20 cellular contexts compared by ENCODE assay signal in the genomic region with DNA sequence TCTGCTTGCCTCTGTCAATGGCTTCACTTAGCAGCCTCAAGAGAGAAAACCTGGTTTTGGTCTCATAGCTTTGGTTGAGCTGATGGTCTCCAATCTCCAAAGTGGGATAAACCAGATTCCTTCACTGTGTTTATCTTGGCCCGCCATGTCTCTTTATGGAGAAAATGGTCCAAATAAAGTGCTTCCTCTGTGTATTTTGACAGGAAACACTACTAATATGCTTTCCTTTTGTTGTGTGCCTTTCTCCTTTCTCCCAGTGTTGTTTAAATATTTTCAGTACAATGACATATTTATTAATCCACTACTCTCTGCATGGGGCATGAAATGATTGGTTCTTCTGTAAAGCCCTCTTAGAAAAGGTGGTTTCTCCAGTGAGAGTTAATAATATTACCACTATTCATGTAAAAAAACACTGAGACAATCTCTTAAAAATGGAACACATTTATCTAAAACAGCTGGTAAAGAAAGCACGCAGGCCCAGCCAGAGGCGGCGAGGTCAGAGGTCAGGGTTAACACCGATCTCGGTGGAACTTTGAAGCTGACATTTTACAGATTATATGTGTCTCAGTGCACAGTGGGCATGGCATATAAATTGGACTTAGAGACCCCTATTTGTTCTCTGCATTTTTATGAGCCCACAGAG. TPM values are rescaled to one million over a fixed set of nuclear protein-coding genes. Genes with fewer than 3 reads are reported as not detected.
DNase-seq lines count a peak whose midpoint lies in the region; ATAC-seq and TF ChIP-seq lines count a peak whose summit lies in the region.
"Had no signal": no experiment of that assay in that cellular context is flagged by ENCODE, and none has a peak within 500 bp of the region (broad histone marks: within the 10 kb centered on the region; RNA-seq: fewer than 3 reads in every experiment).

No MANE protein-coding gene starts in this region.

- DNase-seq in SK-N-SH (no peak), foreskin fibroblast (peak; percentile 26 to 60), osteocyte (ENCODE audit: extremely low spot score, unreplicated experiment) (no peak), WERI-Rb-1 (no peak)
- DNase-seq: GM23248, KG1, MV-4-11, NCI-H1694 treated with DMSO at 0.1 percent for 48 hours, NCI-H748 treated with DMSO at 0.1 percent for 48 hours, OCI-M1, SHP77 had no signal

- H3K27me3 ChIP-seq in SK-N-SH (ENCODE audit: insufficient read depth) (no peaks in the 10 kb centered on the region), WERI-Rb-1 (ENCODE audit: insufficient read depth, low read depth, severe bottlenecking) (no peaks in the 10 kb centered on the region)

- H3K9ac ChIP-seq in SK-N-SH = no peak overlapping the region
- H3K9ac ChIP-seq: GM23248 had no signal

- no peak for TF ChIP-seq CTCF in SK-N-SH (IDR thresholded peaks at IDR 0.05)
- no peak for TF ChIP-seq CTCF in foreskin fibroblast (IDR thresholded peaks at IDR 0.05; ENCODE audit: low read depth, low read length)
- no peak for TF ChIP-seq CTCF in osteocyte (IDR thresholded peaks at IDR 0.05)
- no peak for TF ChIP-seq CTCF in WERI-Rb-1 (IDR thresholded peaks at IDR 0.05; ENCODE audit: low read depth, low read length)

- ATAC-seq in SK-N-SH treated with all-trans-retinoic acid at 6 μM for 48 hours (no peak), HG03378 (IDR thresholded peaks at IDR 0.05; ENCODE audit: unreplicated experiment) (no peak), GM18867 (IDR thresholded peaks at IDR 0.05; ENCODE audit: unreplicated experiment) (no peak), GM21619 (IDR thresholded peaks at IDR 0.05; ENCODE audit: unreplicated experiment) (no peak)

- no peak for TF ChIP-seq RAD21 in SK-N-SH (IDR thresholded peaks at IDR 0.05; ENCODE audit: low read length)

- no peaks in the 10 kb centered on the region for H3K9me3 ChIP-seq in SK-N-SH
- no peaks in the 10 kb centered on the region for H3K9me3 ChIP-seq in WERI-Rb-1 (ENCODE audit: severe bottlenecking)
- H3K9me3 ChIP-seq: HAP-1 had no signal

- peaks cover 72% of the 10 kb centered on the region for H3F3A ChIP-seq in SK-N-SH (replicated peaks; ENCODE audit: insufficient read depth)

- POLR2A ChIA-PET in SK-N-SH (lab: Yijun Ruan, JAX) = no interaction called here

- no peak overlapping the region for H3K4me3 ChIP-seq in SK-N-SH (ENCODE audit: low read depth in 2 of 2, low read length in 1 of 2)
- H3K4me3 ChIP-seq in foreskin fibroblast (ENCODE audit: low read depth in 1 of 2, low read length in 2 of 2) = no peak overlapping the region
- H3K4me3 ChIP-seq in WERI-Rb-1 (ENCODE audit: low read depth, low read length) = no peak overlapping the region
- H3K4me3 ChIP-seq: GM23248, HAP-1 had no signal

- peak overlapping the region; percentile 41 for H3K27ac Mint-ChIP-seq in osteocyte (ENCODE audit: unreplicated experiment)
- H3K27ac Mint-ChIP-seq: CD14-positive monocyte had no signal

- no peaks in the 10 kb centered on the region for H3K36me3 Mint-ChIP-seq in osteocyte (ENCODE audit: unreplicated experiment)
- H3K36me3 Mint-ChIP-seq: CD14-positive monocyte had no signal

- H3K36me3 ChIP-seq in SK-N-SH (replicated peaks in 1 of 2; ENCODE audit: control insufficient read depth in 1 of 2, insufficient read depth in 2 of 2, low read length in 1 of 2) = no peaks in the 10 kb centered on the region
- no peaks in the 10 kb centered on the region for H3K36me3 ChIP-seq in WERI-Rb-1
- H3K36me3 ChIP-seq: HAP-1 had no signal

- H4K20me1 ChIP-seq in SK-N-SH (ENCODE audit: insufficient read depth) = no peaks in the 10 kb centered on the region

- peaks cover 72% of the 10 kb centered on the region for H3K4me1 Mint-ChIP-seq in osteocyte (ENCODE audit: unreplicated experiment)

- peak overlapping the region; percentile 12; the same call in 1 of the 2 replicates for H3K4me2 ChIP-seq in SK-N-SH

- H3K9me2 ChIP-seq in SK-N-SH = no peaks in the 10 kb centered on the region

- CTCF ChIA-PET in SK-N-SH (lab: Yijun Ruan, JAX) = interaction anchor here (1.0 to 9.5 kb wide), 4 partner anchors 29 to 633 kb away, joined by 3 to 119 read pairs (median 7); no protein-coding TSS in a partner anchor

- H3K9me3 Mint-ChIP-seq in osteocyte (ENCODE audit: unreplicated experiment) = peaks cover 5% of the 10 kb centered on the region
- H3K9me3 Mint-ChIP-seq: CD14-positive monocyte had no signal

- no peak overlapping the region for H3K4me3 Mint-ChIP-seq in osteocyte (ENCODE audit: unreplicated experiment)
- H3K4me3 Mint-ChIP-seq: CD14-positive monocyte had no signal

- H3K27ac ChIP-seq in SK-N-SH (ENCODE audit: low read depth in 2 of 2, low read length in 1 of 2) = peak overlapping the region; percentile 89 to 99; a peak in 3 of 4 replicates
- no peak overlapping the region for H3K27ac ChIP-seq in WERI-Rb-1
- H3K27ac ChIP-seq: 22Rv1, GM23248 had no signal

- no peaks in the 10 kb centered on the region for H3K27me3 Mint-ChIP-seq in osteocyte (ENCODE audit: unreplicated experiment)

- H3K4me1 ChIP-seq in SK-N-SH (ENCODE audit: control insufficient read depth in 1 of 2, insufficient read depth in 2 of 2, low read depth in 1 of 2, low read length in 1 of 2) = peaks cover 29 to 41% of the 10 kb centered on the region in 2 experiments
- H3K4me1 ChIP-seq: HAP-1 had no signal

- no peaks in the 10 kb centered on the region for H3K79me2 ChIP-seq in SK-N-SH (ENCODE audit: insufficient read depth)

- H2AFZ ChIP-seq in SK-N-SH (ENCODE audit: low read depth) = no peak overlapping the region
- H2AFZ ChIP-seq: GM23248 had no signal

- WGBS in SK-N-SH (ENCODE audit: low lambda C conversion rate) = 92% methylated on average over 6 of the region's 6 CpGs

- TF ChIP-seq EP300 in SK-N-SH (IDR thresholded peaks at IDR 0.05; ENCODE audit: borderline replicate concordance in 1 of 2, low read depth in 1 of 2, low read length in 1 of 2) = no peak

TF ChIP-seq in SK-N-SH, 30 proteins besides CTCF, POLR2A, EP300 and RAD21 (continues in another document):
- TF ChIP-seq TEAD4 (IDR thresholded peaks at IDR 0.05; ENCODE audit: borderline replicate concordance, insufficient read depth) (no peak), SIN3A (IDR thresholded peaks at IDR 0.05; ENCODE audit: borderline replicate concordance, low read depth, low read length) (no peak), TCF12 (IDR thresholded peaks at IDR 0.05) (peak; percentile 17; the same call in 1 of the 2 replicates)
- TF ChIP-seq, protein P1, sequence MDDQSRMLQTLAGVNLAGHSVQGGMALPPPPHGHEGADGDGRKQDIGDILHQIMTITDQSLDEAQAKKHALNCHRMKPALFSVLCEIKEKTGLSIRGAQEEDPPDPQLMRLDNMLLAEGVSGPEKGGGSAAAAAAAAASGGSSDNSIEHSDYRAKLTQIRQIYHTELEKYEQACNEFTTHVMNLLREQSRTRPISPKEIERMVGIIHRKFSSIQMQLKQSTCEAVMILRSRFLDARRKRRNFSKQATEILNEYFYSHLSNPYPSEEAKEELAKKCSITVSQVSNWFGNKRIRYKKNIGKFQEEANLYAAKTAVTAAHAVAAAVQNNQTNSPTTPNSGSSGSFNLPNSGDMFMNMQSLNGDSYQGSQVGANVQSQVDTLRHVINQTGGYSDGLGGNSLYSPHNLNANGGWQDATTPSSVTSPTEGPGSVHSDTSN (IDR thresholded peaks at IDR 0.05) = peak; percentile 10; the same call in 1 of the 2 replicates

TF ChIP-seq in SK-N-SH treated with all-trans-retinoic acid at 6 μM for 48 hours, 23 proteins besides CTCF, POLR2A, EP300 and RAD21 (continues in another document):
- TF ChIP-seq TOX (CRISPR knock-in tag; IDR thresholded peaks at IDR 0.05; ENCODE audit: borderline replicate concordance) (no peak), ZNF8 (CRISPR knock-in tag; IDR thresholded peaks at IDR 0.05) (no peak), ZNF70 (CRISPR knock-in tag; IDR thresholded peaks at IDR 0.05) (no peak), ZFP3 (CRISPR knock-in tag; IDR thresholded peaks at IDR 0.05) (no peak), OSR1 (CRISPR knock-in tag; IDR thresholded peaks at IDR 0.05) (no peak)
- TF ChIP-seq, protein P2, sequence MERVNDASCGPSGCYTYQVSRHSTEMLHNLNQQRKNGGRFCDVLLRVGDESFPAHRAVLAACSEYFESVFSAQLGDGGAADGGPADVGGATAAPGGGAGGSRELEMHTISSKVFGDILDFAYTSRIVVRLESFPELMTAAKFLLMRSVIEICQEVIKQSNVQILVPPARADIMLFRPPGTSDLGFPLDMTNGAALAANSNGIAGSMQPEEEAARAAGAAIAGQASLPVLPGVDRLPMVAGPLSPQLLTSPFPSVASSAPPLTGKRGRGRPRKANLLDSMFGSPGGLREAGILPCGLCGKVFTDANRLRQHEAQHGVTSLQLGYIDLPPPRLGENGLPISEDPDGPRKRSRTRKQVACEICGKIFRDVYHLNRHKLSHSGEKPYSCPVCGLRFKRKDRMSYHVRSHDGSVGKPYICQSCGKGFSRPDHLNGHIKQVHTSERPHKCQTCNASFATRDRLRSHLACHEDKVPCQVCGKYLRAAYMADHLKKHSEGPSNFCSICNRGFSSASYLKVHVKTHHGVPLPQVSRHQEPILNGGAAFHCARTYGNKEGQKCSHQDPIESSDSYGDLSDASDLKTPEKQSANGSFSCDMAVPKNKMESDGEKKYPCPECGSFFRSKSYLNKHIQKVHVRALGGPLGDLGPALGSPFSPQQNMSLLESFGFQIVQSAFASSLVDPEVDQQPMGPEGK (CRISPR knock-in tag; IDR thresholded peaks at IDR 0.05; ENCODE audit: borderline replicate concordance) = no peak
- TF ChIP-seq, protein P3, sequence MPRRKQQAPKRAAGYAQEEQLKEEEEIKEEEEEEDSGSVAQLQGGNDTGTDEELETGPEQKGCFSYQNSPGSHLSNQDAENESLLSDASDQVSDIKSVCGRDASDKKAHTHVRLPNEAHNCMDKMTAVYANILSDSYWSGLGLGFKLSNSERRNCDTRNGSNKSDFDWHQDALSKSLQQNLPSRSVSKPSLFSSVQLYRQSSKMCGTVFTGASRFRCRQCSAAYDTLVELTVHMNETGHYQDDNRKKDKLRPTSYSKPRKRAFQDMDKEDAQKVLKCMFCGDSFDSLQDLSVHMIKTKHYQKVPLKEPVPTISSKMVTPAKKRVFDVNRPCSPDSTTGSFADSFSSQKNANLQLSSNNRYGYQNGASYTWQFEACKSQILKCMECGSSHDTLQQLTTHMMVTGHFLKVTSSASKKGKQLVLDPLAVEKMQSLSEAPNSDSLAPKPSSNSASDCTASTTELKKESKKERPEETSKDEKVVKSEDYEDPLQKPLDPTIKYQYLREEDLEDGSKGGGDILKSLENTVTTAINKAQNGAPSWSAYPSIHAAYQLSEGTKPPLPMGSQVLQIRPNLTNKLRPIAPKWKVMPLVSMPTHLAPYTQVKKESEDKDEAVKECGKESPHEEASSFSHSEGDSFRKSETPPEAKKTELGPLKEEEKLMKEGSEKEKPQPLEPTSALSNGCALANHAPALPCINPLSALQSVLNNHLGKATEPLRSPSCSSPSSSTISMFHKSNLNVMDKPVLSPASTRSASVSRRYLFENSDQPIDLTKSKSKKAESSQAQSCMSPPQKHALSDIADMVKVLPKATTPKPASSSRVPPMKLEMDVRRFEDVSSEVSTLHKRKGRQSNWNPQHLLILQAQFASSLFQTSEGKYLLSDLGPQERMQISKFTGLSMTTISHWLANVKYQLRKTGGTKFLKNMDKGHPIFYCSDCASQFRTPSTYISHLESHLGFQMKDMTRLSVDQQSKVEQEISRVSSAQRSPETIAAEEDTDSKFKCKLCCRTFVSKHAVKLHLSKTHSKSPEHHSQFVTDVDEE (CRISPR knock-in tag; IDR thresholded peaks at IDR 0.05) = no peak

RNA-seq across cellular contexts. Expression of a gene that starts 24.2 kb away (rescaled TPM):
- polyA plus RNA-seq in SK-N-SH (2012; rRNA removed) = 0.13 and 0.15 TPM in 2 replicates
- polyA plus RNA-seq in SK-N-SH (2012; cell fraction: cytosol; rRNA removed) = 0.12 and 0.14 TPM in 2 replicates
- 0.04 and 0.08 TPM in 2 replicates for polyA plus RNA-seq in SK-N-SH (2012; cell fraction: nucleus; rRNA removed)
- 1.2 and 1.3 TPM in 2 replicates for total RNA-seq in osteocyte
- total RNA-seq: G401, NCI-H460 had no signal
- polyA plus RNA-seq: CD14-positive monocyte had no signal

Comparison
In these comparisons a context has a peak if more than half of its experiments do, and no peak if none do; other contexts are left out.
1. DNase-seq: peak in foreskin fibroblast (2 of 2); none in SK-N-SH (single experiment), osteocyte (single experiment) and WERI-Rb-1 (single experiment).